1 cellular context compared by ENCODE assay signal in the genomic region with DNA sequence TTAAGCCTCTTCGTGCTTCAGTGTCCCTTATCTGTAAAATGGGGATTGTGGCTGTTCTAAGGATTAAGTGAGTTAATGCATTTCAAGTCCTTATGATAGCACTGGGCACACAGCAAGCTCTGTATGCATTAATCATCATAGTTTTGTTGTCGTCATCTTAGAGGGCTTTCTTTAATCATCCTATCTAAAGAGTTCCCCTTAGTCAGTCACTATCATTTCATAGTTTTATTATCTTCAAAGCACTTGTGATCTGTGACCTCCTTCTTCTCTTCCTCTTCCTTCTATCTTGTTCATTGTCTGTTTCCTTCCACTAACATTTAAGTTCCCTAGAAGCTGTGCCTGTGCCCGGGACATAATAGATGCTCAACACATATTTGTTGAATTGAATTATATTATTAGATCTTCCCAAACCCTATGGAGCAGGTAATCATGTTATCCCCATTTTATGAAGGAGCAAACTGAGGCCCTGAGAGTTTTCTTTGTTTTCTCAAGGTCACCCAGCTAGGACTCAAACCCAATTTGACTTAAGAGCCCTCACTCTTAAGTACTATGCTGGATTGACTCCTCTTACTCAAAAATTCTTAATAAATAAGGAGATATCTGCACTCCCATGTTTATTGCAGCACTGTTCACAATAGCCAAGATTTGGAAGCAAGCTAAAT.
A peak's percentile ranks its signal among the peaks of the same experiment; 100 is the strongest.
TF ChIP-seq lines count a peak whose summit lies in the region.

No MANE protein-coding gene starts in this region.

TF ChIP-seq in HEK293, 187 proteins besides CTCF, POLR2A, EP300 and RAD21 (continued from another document):
- TF ChIP-seq, protein P1, sequence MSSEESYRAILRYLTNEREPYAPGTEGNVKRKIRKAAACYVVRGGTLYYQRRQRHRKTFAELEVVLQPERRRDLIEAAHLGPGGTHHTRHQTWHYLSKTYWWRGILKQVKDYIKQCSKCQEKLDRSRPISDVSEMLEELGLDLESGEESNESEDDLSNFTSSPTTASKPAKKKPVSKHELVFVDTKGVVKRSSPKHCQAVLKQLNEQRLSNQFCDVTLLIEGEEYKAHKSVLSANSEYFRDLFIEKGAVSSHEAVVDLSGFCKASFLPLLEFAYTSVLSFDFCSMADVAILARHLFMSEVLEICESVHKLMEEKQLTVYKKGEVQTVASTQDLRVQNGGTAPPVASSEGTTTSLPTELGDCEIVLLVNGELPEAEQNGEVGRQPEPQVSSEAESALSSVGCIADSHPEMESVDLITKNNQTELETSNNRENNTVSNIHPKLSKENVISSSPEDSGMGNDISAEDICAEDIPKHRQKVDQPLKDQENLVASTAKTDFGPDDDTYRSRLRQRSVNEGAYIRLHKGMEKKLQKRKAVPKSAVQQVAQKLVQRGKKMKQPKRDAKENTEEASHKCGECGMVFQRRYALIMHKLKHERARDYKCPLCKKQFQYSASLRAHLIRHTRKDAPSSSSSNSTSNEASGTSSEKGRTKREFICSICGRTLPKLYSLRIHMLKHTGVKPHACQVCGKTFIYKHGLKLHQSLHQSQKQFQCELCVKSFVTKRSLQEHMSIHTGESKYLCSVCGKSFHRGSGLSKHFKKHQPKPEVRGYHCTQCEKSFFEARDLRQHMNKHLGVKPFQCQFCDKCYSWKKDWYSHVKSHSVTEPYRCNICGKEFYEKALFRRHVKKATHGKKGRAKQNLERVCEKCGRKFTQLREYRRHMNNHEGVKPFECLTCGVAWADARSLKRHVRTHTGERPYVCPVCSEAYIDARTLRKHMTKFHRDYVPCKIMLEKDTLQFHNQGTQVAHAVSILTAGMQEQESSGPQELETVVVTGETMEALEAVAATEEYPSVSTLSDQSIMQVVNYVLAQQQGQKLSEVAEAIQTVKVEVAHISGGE (tag by site-specific recombination; conservative IDR thresholded peaks at IDR 0.05; ENCODE audit: low read depth): no peak
- TF ChIP-seq ZXDB (tag by site-specific recombination; IDR thresholded peaks at IDR 0.05): peak; percentile 35; the same call in 1 of the 2 replicates
- TF ChIP-seq ZNF501 (tag by site-specific recombination; IDR thresholded peaks at IDR 0.05): no peak
- TF ChIP-seq, protein P2, sequence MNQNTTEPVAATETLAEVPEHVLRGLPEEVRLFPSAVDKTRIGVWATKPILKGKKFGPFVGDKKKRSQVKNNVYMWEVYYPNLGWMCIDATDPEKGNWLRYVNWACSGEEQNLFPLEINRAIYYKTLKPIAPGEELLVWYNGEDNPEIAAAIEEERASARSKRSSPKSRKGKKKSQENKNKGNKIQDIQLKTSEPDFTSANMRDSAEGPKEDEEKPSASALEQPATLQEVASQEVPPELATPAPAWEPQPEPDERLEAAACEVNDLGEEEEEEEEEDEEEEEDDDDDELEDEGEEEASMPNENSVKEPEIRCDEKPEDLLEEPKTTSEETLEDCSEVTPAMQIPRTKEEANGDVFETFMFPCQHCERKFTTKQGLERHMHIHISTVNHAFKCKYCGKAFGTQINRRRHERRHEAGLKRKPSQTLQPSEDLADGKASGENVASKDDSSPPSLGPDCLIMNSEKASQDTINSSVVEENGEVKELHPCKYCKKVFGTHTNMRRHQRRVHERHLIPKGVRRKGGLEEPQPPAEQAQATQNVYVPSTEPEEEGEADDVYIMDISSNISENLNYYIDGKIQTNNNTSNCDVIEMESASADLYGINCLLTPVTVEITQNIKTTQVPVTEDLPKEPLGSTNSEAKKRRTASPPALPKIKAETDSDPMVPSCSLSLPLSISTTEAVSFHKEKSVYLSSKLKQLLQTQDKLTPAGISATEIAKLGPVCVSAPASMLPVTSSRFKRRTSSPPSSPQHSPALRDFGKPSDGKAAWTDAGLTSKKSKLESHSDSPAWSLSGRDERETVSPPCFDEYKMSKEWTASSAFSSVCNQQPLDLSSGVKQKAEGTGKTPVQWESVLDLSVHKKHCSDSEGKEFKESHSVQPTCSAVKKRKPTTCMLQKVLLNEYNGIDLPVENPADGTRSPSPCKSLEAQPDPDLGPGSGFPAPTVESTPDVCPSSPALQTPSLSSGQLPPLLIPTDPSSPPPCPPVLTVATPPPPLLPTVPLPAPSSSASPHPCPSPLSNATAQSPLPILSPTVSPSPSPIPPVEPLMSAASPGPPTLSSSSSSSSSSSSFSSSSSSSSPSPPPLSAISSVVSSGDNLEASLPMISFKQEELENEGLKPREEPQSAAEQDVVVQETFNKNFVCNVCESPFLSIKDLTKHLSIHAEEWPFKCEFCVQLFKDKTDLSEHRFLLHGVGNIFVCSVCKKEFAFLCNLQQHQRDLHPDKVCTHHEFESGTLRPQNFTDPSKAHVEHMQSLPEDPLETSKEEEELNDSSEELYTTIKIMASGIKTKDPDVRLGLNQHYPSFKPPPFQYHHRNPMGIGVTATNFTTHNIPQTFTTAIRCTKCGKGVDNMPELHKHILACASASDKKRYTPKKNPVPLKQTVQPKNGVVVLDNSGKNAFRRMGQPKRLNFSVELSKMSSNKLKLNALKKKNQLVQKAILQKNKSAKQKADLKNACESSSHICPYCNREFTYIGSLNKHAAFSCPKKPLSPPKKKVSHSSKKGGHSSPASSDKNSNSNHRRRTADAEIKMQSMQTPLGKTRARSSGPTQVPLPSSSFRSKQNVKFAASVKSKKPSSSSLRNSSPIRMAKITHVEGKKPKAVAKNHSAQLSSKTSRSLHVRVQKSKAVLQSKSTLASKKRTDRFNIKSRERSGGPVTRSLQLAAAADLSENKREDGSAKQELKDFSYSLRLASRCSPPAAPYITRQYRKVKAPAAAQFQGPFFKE (tag by site-specific recombination; IDR thresholded peaks at IDR 0.05; ENCODE audit: borderline replicate concordance): no peak
- no peak for TF ChIP-seq ZSCAN18 (tag by site-specific recombination; IDR thresholded peaks at IDR 0.05)
- TF ChIP-seq ZNF76 (tag by site-specific recombination; IDR thresholded peaks at IDR 0.05; ENCODE audit: borderline replicate concordance, low read depth): no peak
TF ChIP-seq in HEK293: peak in this region for 3.
